Comparison of ENCODE assay signal across 1 cellular context in genomic region chr7:150322833-150323681, GRCh38.
TF ChIP-seq lines count a peak whose summit lies in the region.

Gene ACTR3C (minus strand): TSS chr7:150323545. CDS start chr7:150295296, 28,249 bp downstream.
Gene LRRC61 (plus strand): TSS chr7:150323355. CDS start chr7:150336862, 13,507 bp downstream.

TF ChIP-seq in HepG2, 621 proteins besides CTCF, POLR2A, EP300 and RAD21 (continued from another document and continues in another):
- TF ChIP-seq ARID3A (IDR thresholded peaks at IDR 0.05; ENCODE audit: low read depth, low read length) (no peak), RFXANK (CRISPR knock-in tag; IDR thresholded peaks at IDR 0.05) (no peak; the same call in 1 of the 2 replicates), EHMT2 (IDR thresholded peaks at IDR 0.05; ENCODE audit: borderline replicate concordance, low read depth, low read length) (no peak), HOXA5 (CRISPR knock-in tag; IDR thresholded peaks at IDR 0.05) (peak; percentile 88), ZNF615 (CRISPR knock-in tag; IDR thresholded peaks at IDR 0.05; ENCODE audit: borderline replicate concordance) (peak; percentile 98), KAT2B (IDR thresholded peaks at IDR 0.05; ENCODE audit: borderline replicate concordance, low read depth, low read length) (no peak), ZNF674 (CRISPR knock-in tag; IDR thresholded peaks at IDR 0.05; ENCODE audit: low read depth) (0 out of 2 replicates have a peak, but pooled peaks have one; percentile 43), PCBP1 (IDR thresholded peaks at IDR 0.05; ENCODE audit: borderline replicate concordance, low read depth, low read length) (peak; percentile 94), RELA (CRISPR knock-in tag; IDR thresholded peaks at IDR 0.05) (0 out of 2 replicates have a peak, but pooled peaks have one; percentile 62), SRSF9 (IDR thresholded peaks at IDR 0.05; ENCODE audit: borderline replicate concordance, insufficient read depth, low read depth, low read length, poor library complexity, severe bottlenecking) (no peak), ZBTB14 (CRISPR knock-in tag; IDR thresholded peaks at IDR 0.05) (no peak; the same call in 1 of the 2 replicates), ATF7-NPFF (CRISPR knock-in tag; IDR thresholded peaks at IDR 0.05; ENCODE audit: low read depth) (peak; percentile 93), DBP (CRISPR knock-in tag; IDR thresholded peaks at IDR 0.05; ENCODE audit: not compliant biosample characterization) (no peak), ZNF710 (CRISPR knock-in tag; IDR thresholded peaks at IDR 0.05; ENCODE audit: borderline replicate concordance) (peak; percentile 63; the same call in 1 of the 2 replicates), MEIS1 (CRISPR knock-in tag; IDR thresholded peaks at IDR 0.05; ENCODE audit: borderline replicate concordance) (no peak; the same call in 1 of the 2 replicates), ZSCAN20 (CRISPR knock-in tag; IDR thresholded peaks at IDR 0.05; ENCODE audit: borderline replicate concordance) (0 out of 2 replicates have a peak, but pooled peaks have one; percentile 76), SMARCC2 (IDR thresholded peaks at IDR 0.05) (no peak), ZNF333 (CRISPR knock-in tag; IDR thresholded peaks at IDR 0.05; ENCODE audit: borderline replicate concordance) (peak; percentile 82), TSC22D2 (CRISPR knock-in tag; IDR thresholded peaks at IDR 0.05; ENCODE audit: borderline replicate concordance) (no peak; the same call in 1 of the 2 replicates), HDAC1 (CRISPR knock-in tag; IDR thresholded peaks at IDR 0.05) (peak; percentile 97), FOXC1 (CRISPR knock-in tag; IDR thresholded peaks at IDR 0.05; ENCODE audit: borderline replicate concordance) (peak; percentile 92), TCF7 (IDR thresholded peaks at IDR 0.05; ENCODE audit: low read depth) (no peak), CENPBD1 (CRISPR knock-in tag; IDR thresholded peaks at IDR 0.05; ENCODE audit: borderline replicate concordance, low read depth) (no peak; the same call in 1 of the 2 replicates), STAG1 (CRISPR knock-in tag; IDR thresholded peaks at IDR 0.05) (peak; percentile 47), ZNF660 (CRISPR knock-in tag; IDR thresholded peaks at IDR 0.05; ENCODE audit: borderline replicate concordance, low read depth) (no peak), CAMTA2 (CRISPR knock-in tag; IDR thresholded peaks at IDR 0.05; ENCODE audit: borderline replicate concordance) (no peak), ZHX1 (CRISPR knock-in tag; IDR thresholded peaks at IDR 0.05; ENCODE audit: low read depth) (peak; percentile 63; the same call in 1 of the 2 replicates), ZBTB49 (CRISPR knock-in tag; IDR thresholded peaks at IDR 0.05; ENCODE audit: borderline replicate concordance) (no peak), SIN3A (IDR thresholded peaks at IDR 0.05; ENCODE audit: borderline replicate concordance, low read depth, low read length) (peak; percentile 75; the same call in 1 of the 2 replicates), SALL2 (CRISPR knock-in tag; IDR thresholded peaks at IDR 0.05) (peak; percentile 94), SIX1 (CRISPR knock-in tag; IDR thresholded peaks at IDR 0.05; ENCODE audit: borderline replicate concordance) (no peak), ZNF207 (IDR thresholded peaks at IDR 0.05; ENCODE audit: borderline replicate concordance) (no peak), POGK (CRISPR knock-in tag; conservative IDR thresholded peaks at IDR 0.05) (no peak; the same call in none of the 2 replicates), CENPT (CRISPR knock-in tag; IDR thresholded peaks at IDR 0.05; ENCODE audit: low read depth) (no peak), PATZ1 (CRISPR knock-in tag; IDR thresholded peaks at IDR 0.05) (peak; percentile 90), ELK4 (CRISPR knock-in tag; IDR thresholded peaks at IDR 0.05; ENCODE audit: borderline replicate concordance) (peak; percentile 83; the same call in 1 of the 2 replicates), ZNF607 (CRISPR knock-in tag; IDR thresholded peaks at IDR 0.05; ENCODE audit: borderline replicate concordance) (peak; percentile 94), ZNF775 (CRISPR knock-in tag; IDR thresholded peaks at IDR 0.05; ENCODE audit: borderline replicate concordance) (no peak), NCOA5 (CRISPR knock-in tag; IDR thresholded peaks at IDR 0.05) (no peak), ZNF772 (CRISPR knock-in tag; IDR thresholded peaks at IDR 0.05) (peak; percentile 58; the same call in 1 of the 2 replicates), PBX3 (CRISPR knock-in tag; IDR thresholded peaks at IDR 0.05; ENCODE audit: borderline replicate concordance) (no peak), RXRB (CRISPR knock-in tag; IDR thresholded peaks at IDR 0.05; ENCODE audit: borderline replicate concordance) (peak; percentile 59; the same call in 1 of the 2 replicates), NFE2L2 (IDR thresholded peaks at IDR 0.05; ENCODE audit: low read length) (no peak), ELF3 (CRISPR knock-in tag; IDR thresholded peaks at IDR 0.05) (peak; percentile 86)
